ENCODE assay signal across 1 cellular context in the genomic region with DNA sequence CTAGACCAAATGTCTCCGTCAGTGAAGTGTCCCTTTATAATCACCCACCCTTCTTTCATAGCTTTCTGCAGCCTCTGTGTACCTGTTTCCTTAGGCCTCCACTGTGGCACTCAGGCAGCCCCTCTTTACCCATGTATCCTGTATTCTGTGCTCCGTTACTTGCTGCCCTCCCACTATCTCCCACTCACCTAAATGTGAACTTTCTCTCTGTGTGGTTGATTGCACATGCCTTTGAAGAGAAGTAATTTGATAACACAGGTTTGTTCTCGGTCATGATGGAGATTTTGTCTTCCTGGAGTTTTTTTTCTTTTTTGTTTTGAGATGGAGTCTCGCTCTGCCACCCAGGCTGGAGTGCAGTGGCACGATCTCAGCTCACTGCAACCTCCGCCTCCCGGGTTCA.
TF ChIP-seq lines count a peak whose summit lies in the region.

No MANE protein-coding gene starts in this region.

TF ChIP-seq in H1, 55 proteins besides CTCF, POLR2A, EP300 and RAD21 (continued from another document):
- TF ChIP-seq, protein P1, sequence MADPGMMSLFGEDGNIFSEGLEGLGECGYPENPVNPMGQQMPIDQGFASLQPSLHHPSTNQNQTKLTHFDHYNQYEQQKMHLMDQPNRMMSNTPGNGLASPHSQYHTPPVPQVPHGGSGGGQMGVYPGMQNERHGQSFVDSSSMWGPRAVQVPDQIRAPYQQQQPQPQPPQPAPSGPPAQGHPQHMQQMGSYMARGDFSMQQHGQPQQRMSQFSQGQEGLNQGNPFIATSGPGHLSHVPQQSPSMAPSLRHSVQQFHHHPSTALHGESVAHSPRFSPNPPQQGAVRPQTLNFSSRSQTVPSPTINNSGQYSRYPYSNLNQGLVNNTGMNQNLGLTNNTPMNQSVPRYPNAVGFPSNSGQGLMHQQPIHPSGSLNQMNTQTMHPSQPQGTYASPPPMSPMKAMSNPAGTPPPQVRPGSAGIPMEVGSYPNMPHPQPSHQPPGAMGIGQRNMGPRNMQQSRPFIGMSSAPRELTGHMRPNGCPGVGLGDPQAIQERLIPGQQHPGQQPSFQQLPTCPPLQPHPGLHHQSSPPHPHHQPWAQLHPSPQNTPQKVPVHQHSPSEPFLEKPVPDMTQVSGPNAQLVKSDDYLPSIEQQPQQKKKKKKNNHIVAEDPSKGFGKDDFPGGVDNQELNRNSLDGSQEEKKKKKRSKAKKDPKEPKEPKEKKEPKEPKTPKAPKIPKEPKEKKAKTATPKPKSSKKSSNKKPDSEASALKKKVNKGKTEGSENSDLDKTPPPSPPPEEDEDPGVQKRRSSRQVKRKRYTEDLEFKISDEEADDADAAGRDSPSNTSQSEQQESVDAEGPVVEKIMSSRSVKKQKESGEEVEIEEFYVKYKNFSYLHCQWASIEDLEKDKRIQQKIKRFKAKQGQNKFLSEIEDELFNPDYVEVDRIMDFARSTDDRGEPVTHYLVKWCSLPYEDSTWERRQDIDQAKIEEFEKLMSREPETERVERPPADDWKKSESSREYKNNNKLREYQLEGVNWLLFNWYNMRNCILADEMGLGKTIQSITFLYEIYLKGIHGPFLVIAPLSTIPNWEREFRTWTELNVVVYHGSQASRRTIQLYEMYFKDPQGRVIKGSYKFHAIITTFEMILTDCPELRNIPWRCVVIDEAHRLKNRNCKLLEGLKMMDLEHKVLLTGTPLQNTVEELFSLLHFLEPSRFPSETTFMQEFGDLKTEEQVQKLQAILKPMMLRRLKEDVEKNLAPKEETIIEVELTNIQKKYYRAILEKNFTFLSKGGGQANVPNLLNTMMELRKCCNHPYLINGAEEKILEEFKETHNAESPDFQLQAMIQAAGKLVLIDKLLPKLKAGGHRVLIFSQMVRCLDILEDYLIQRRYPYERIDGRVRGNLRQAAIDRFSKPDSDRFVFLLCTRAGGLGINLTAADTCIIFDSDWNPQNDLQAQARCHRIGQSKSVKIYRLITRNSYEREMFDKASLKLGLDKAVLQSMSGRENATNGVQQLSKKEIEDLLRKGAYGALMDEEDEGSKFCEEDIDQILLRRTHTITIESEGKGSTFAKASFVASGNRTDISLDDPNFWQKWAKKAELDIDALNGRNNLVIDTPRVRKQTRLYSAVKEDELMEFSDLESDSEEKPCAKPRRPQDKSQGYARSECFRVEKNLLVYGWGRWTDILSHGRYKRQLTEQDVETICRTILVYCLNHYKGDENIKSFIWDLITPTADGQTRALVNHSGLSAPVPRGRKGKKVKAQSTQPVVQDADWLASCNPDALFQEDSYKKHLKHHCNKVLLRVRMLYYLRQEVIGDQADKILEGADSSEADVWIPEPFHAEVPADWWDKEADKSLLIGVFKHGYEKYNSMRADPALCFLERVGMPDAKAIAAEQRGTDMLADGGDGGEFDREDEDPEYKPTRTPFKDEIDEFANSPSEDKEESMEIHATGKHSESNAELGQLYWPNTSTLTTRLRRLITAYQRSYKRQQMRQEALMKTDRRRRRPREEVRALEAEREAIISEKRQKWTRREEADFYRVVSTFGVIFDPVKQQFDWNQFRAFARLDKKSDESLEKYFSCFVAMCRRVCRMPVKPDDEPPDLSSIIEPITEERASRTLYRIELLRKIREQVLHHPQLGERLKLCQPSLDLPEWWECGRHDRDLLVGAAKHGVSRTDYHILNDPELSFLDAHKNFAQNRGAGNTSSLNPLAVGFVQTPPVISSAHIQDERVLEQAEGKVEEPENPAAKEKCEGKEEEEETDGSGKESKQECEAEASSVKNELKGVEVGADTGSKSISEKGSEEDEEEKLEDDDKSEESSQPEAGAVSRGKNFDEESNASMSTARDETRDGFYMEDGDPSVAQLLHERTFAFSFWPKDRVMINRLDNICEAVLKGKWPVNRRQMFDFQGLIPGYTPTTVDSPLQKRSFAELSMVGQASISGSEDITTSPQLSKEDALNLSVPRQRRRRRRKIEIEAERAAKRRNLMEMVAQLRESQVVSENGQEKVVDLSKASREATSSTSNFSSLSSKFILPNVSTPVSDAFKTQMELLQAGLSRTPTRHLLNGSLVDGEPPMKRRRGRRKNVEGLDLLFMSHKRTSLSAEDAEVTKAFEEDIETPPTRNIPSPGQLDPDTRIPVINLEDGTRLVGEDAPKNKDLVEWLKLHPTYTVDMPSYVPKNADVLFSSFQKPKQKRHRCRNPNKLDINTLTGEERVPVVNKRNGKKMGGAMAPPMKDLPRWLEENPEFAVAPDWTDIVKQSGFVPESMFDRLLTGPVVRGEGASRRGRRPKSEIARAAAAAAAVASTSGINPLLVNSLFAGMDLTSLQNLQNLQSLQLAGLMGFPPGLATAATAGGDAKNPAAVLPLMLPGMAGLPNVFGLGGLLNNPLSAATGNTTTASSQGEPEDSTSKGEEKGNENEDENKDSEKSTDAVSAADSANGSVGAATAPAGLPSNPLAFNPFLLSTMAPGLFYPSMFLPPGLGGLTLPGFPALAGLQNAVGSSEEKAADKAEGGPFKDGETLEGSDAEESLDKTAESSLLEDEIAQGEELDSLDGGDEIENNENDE (IDR thresholded peaks at IDR 0.05; ENCODE audit: insufficient replicate concordance, low read length), result no peak
- no peak for TF ChIP-seq SIX5 (IDR thresholded peaks at IDR 0.05; ENCODE audit: low read depth, low read length)
- TF ChIP-seq MAFK (IDR thresholded peaks at IDR 0.05; ENCODE audit: low read depth, low read length), result no peak
- no peak for TF ChIP-seq GTF2F1 (IDR thresholded peaks at IDR 0.05; ENCODE audit: borderline replicate concordance, low read depth, low read length)
- no peak for TF ChIP-seq BCL11A (IDR thresholded peaks at IDR 0.05; ENCODE audit: low read depth in 2 of 2, low read length in 2 of 2)
- no peak for TF ChIP-seq TAF1 (IDR thresholded peaks at IDR 0.05; ENCODE audit: low read depth, low read length)
- no peak for TF ChIP-seq TCF12 (IDR thresholded peaks at IDR 0.05; ENCODE audit: low read depth, low read length)
- TF ChIP-seq NRF1 (IDR thresholded peaks at IDR 0.05; ENCODE audit: low read depth, low read length), result no peak
- TF ChIP-seq CREB1 (IDR thresholded peaks at IDR 0.05), result no peak
- no peak for TF ChIP-seq RXRA (IDR thresholded peaks at IDR 0.05; ENCODE audit: insufficient read depth, low read depth, low read length)
- TF ChIP-seq SIN3A (conservative IDR thresholded peaks at IDR 0.05 in 1 of 2, IDR thresholded peaks at IDR 0.05 in 1 of 2; ENCODE audit: low read depth in 1 of 2, low read length in 2 of 2), result no peak
- no peak for TF ChIP-seq HDAC2 (IDR thresholded peaks at IDR 0.05; ENCODE audit: borderline replicate concordance in 1 of 2, low read depth in 2 of 2, low read length in 2 of 2)
- no peak for TF ChIP-seq JUND (IDR thresholded peaks at IDR 0.05; ENCODE audit: low read length)
- TF ChIP-seq BRCA1 (IDR thresholded peaks at IDR 0.05; ENCODE audit: low read depth, low read length), result no peak
- TF ChIP-seq YY1 (IDR thresholded peaks at IDR 0.05; ENCODE audit: low read depth, low read length), result no peak
- no peak for TF ChIP-seq SIRT6 (IDR thresholded peaks at IDR 0.05; ENCODE audit: low read length)
TF ChIP-seq in H1: peak in this region for 0.
